ENCODE assay signal across 17 cellular contexts in genomic region chr1:81149649-81150335, GRCh38.
DNase-seq lines count a peak whose midpoint lies in the region; ATAC-seq, FAIRE-seq and TF ChIP-seq lines count a peak whose summit lies in the region.
"Had no signal": no experiment of that assay in that cellular context is flagged by ENCODE, and none has a peak within 500 bp of the region (broad histone marks: within the 10 kb centered on the region; RNA-seq: fewer than 3 reads in every experiment).

No MANE protein-coding gene starts in this region.

- H3K9me2 ChIP-seq in PC-3 (replicated peaks; ENCODE audit: low read length), result no peaks in the 10 kb centered on the region

- H3K9me3 Mint-ChIP-seq in CD8-positive, alpha-beta T cell, result peaks cover 28% of the 10 kb centered on the region

- no peak overlapping the region for H3K4me2 ChIP-seq in PC-3 (ENCODE audit: low read length)
- H3K4me2 ChIP-seq: A549 had no signal

- peak; percentile 40 for DNase-seq in EH (ENCODE audit: low read depth)
- peak; percentile 21 for DNase-seq in PC-3
- peak; percentile 62 for DNase-seq in bronchial epithelial cell (ENCODE audit: low read depth)
- peak; percentile 43 for DNase-seq in kidney tubule cell (ENCODE audit: low spot score)
- no peak for DNase-seq in activated T-cell treated with anti-CD3 and anti-CD28 coated beads, Interleukin-2, amount 50 U/mL, for 48 hours
- no peak for DNase-seq in Right ventricle myocardium superior
- no peak for DNase-seq in CD8-positive, alpha-beta T cell
- DNase-seq in NK-92 (lab: John Stamatoyannopoulos, UW; ENCODE audit: unreplicated experiment), result no peak
- DNase-seq: DMS 273 treated with DMSO at 0.1 percent for 48 hours, KG1, NCI-H1436, NCI-H2029 treated with DMSO at 0.1 percent for 48 hours, NCI-H510A, NCI-H774 had no signal

- H3K36me3 ChIP-seq in PC-3 (ENCODE audit: low read depth, low read length) (no peaks in the 10 kb centered on the region), bronchial epithelial cell (ENCODE audit: control insufficient read depth, insufficient read depth, low read length) (no peaks in the 10 kb centered on the region)
- H3K36me3 ChIP-seq in CD8-positive, alpha-beta T cell (ENCODE audit: insufficient read depth, low read length), result no peaks in the 10 kb centered on the region

- H3K9ac ChIP-seq in PC-3 (ENCODE audit: low read length), result no peak overlapping the region

- intact Hi-C loops in PC-3 (cut with micrococcal nuclease) (no loop called here), Right ventricle myocardium superior (cut with DNase I) (no loop called here)
- intact Hi-C loops in CD8-positive, alpha-beta T cell (cut with DNase I, micrococcal nuclease), result no loop called here

- H3K4me1 ChIP-seq in PC-3 (ENCODE audit: insufficient read depth, low read length), result no peaks in the 10 kb centered on the region
- no peaks in the 10 kb centered on the region for H3K4me1 ChIP-seq in CD8-positive, alpha-beta T cell (ENCODE audit: insufficient read depth, low read length)
- H3K4me1 ChIP-seq: A549 had no signal

- ATAC-seq in PC-3 (peak; percentile 45), Right ventricle myocardium superior (ENCODE audit: poor library complexity) (no peak)
- ATAC-seq in CD8-positive, alpha-beta T cell, result no peak
- ATAC-seq: A549 had no signal

- POLR2A ChIA-PET in PC-3 (lab: Charles Lee; ENCODE audit: unreplicated experiment), result no interaction called here
- POLR2A ChIA-PET in CD8-positive, alpha-beta T cell (lab: Charles Lee), result no interaction called here

- no peak overlapping the region for H3K4me3 ChIP-seq in PC-3 (ENCODE audit: low read length)
- no peak overlapping the region for H3K4me3 ChIP-seq in bronchial epithelial cell (ENCODE audit: low read depth, low read length)
- no peak overlapping the region for H3K4me3 ChIP-seq in CD8-positive, alpha-beta T cell (ENCODE audit: low read depth, low read length)
- H3K4me3 ChIP-seq: A549, SK-N-MC had no signal

- BruUV-seq in PC-3 (replicated peaks; lab: Mats Ljungman, UMichigan), result no TSS peak

- H3K4me3 Mint-ChIP-seq in CD8-positive, alpha-beta T cell, result no peak overlapping the region

- no peak overlapping the region for H3K27ac ChIP-seq in PC-3 (ENCODE audit: low read length)
- no peak overlapping the region for H3K27ac ChIP-seq in CD8-positive, alpha-beta T cell (ENCODE audit: low read depth, low read length)
- H3K27ac ChIP-seq: A549, C4-2B, SK-N-MC had no signal

- no peaks in the 10 kb centered on the region for H3F3A ChIP-seq in PC-3 (ENCODE audit: low read length, unreplicated experiment)

- FAIRE-seq in bronchial epithelial cell (lab: Jason Lieb, UNC), result no peak
- FAIRE-seq: A549 had no signal

- H3K27ac Mint-ChIP-seq in CD8-positive, alpha-beta T cell, result no peak overlapping the region

- H3K27me3 ChIP-seq in PC-3 (ENCODE audit: low read length) (no peaks in the 10 kb centered on the region), bronchial epithelial cell (ENCODE audit: control insufficient read depth, insufficient read depth, low read length) (no peaks in the 10 kb centered on the region)
- no peaks in the 10 kb centered on the region for H3K27me3 ChIP-seq in CD8-positive, alpha-beta T cell (ENCODE audit: insufficient read depth, low read length)

- no peaks in the 10 kb centered on the region for H3K9me3 ChIP-seq in PC-3 (ENCODE audit: low read length)
- H3K9me3 ChIP-seq in CD8-positive, alpha-beta T cell (ENCODE audit: low read length), result no peaks in the 10 kb centered on the region
- H3K9me3 ChIP-seq: A549 had no signal

- no peak overlapping the region for H2AFZ ChIP-seq in PC-3 (ENCODE audit: low read length)

- H3K36me3 Mint-ChIP-seq in CD8-positive, alpha-beta T cell, result no peaks in the 10 kb centered on the region

- no peaks in the 10 kb centered on the region for H3K27me3 Mint-ChIP-seq in CD8-positive, alpha-beta T cell (ENCODE audit: low read depth)

- TF ChIP-seq CTCF in PC-3 (conservative IDR thresholded peaks at IDR 0.05; ENCODE audit: low read depth, low read length) (no peak), bronchial epithelial cell (IDR thresholded peaks at IDR 0.05; ENCODE audit: insufficient read depth, low read length, severe bottlenecking) (no peak)
- no peak for TF ChIP-seq CTCF in CD8-positive, alpha-beta T cell (IDR thresholded peaks at IDR 0.05)

- H3K4me1 Mint-ChIP-seq in CD8-positive, alpha-beta T cell (ENCODE audit: low read depth), result no peaks in the 10 kb centered on the region

- CTCF ChIA-PET in PC-3 (lab: Charles Lee), result no interaction called here
- CTCF ChIA-PET in CD8-positive, alpha-beta T cell (lab: Charles Lee), result no interaction called here

- H3K79me2 ChIP-seq in PC-3 (ENCODE audit: low read length), result no peaks in the 10 kb centered on the region

- H4K20me1 ChIP-seq in PC-3 (ENCODE audit: low read length), result no peaks in the 10 kb centered on the region

Comparison
In these comparisons a context has a peak if more than half of its experiments do, and no peak if none do; other contexts are left out.
1. DNase-seq: peak in EH (single experiment), PC-3 (single experiment), bronchial epithelial cell (single experiment) and kidney tubule cell (single experiment); none in activated T-cell treated with anti-CD3 and anti-CD28 coated beads, Interleukin-2, amount 50 U/mL, for 48 hours (0 of 2), Right ventricle myocardium superior (single experiment), CD8-positive, alpha-beta T cell (0 of 7) and NK-92 (single experiment).